ENCODE assay signal across 8 cellular contexts in genomic region chr15:98648654-98649537, GRCh38. TPM values are rescaled to one million over a fixed set of nuclear protein-coding genes. Genes with fewer than 3 reads are reported as not detected.
DNase-seq lines count a peak whose midpoint lies in the region; ATAC-seq and TF ChIP-seq lines count a peak whose summit lies in the region.

No MANE protein-coding gene starts in this region.

- CTCF ChIA-PET in Caco-2 (lab: Charles Lee), result interaction anchor here (1.0 kb wide), 1 partner anchor 130 kb away, joined by 3 read pairs; no protein-coding TSS in a partner anchor

- TF ChIP-seq CTCF in Caco-2 (IDR thresholded peaks at IDR 0.05; ENCODE audit: insufficient read depth in 1 of 2, low read depth in 1 of 2, low read length in 1 of 2, severe bottlenecking in 1 of 2, unreplicated experiment in 1 of 2), result no peak
- no peak for TF ChIP-seq CTCF in GM20000 (IDR thresholded peaks at IDR 0.05; ENCODE audit: extremely low read depth, missing control alignments)
- TF ChIP-seq CTCF in VCaP (conservative IDR thresholded peaks at IDR 0.05), result no peak
- TF ChIP-seq CTCF in chondrocyte (IDR thresholded peaks at IDR 0.05), result peak; percentile 38

- no peaks in the 10 kb centered on the region for H3K9me3 ChIP-seq in Caco-2

- H3K4me1 Mint-ChIP-seq in Caco-2 (ENCODE audit: low read depth, unreplicated experiment) (peaks cover 13% of the 10 kb centered on the region), chondrocyte (ENCODE audit: low read depth) (peaks cover 30% of the 10 kb centered on the region)

- intact Hi-C loops in Caco-2 (cut with micrococcal nuclease; ENCODE audit: unreplicated experiment), result loop anchor here (5.0 kb wide), 3 partner anchors 37 to 218 kb away; no protein-coding TSS in a partner anchor
- intact Hi-C loops in left colon (cut with DNase I, micrococcal nuclease), result no loop called here

- H3K9me3 Mint-ChIP-seq in Caco-2 (ENCODE audit: unreplicated experiment) (no peaks in the 10 kb centered on the region), chondrocyte (ENCODE audit: low read depth) (no peaks in the 10 kb centered on the region)

- no peaks in the 10 kb centered on the region for H3K27me3 ChIP-seq in Caco-2 (replicated peaks; ENCODE audit: control insufficient read depth, insufficient read depth, low read length)

- BruUV-seq in Caco-2 (replicated peaks; lab: Mats Ljungman, UMichigan), result no TSS peak

- peak in 1 of 2 experiments; percentile 52 for DNase-seq in Caco-2
- peak; percentile 71 for DNase-seq in GM20000 (ENCODE audit: low spot score)
- DNase-seq in HK-2 (ENCODE audit: unreplicated experiment), result peak; percentile 45
- DNase-seq in chondrocyte (ENCODE audit: low spot score), result no peak
- peak; percentile 37 to 63 for DNase-seq in left colon
- peak; percentile 35 for DNase-seq in stimulated activated CD4-positive, alpha-beta T cell treated with anti-CD3 and anti-CD28 coated beads, Interleukin-4, amount 100 ng/mL, for 24 hours
- DNase-seq in HPDE6-E6E7 (ENCODE audit: extremely low spot score), result no peak

- H3K36me3 ChIP-seq in Caco-2 (ENCODE audit: control insufficient read depth, insufficient read depth, low read length), result no peaks in the 10 kb centered on the region

- H3K4me1 ChIP-seq in Caco-2, result peaks cover 17% of the 10 kb centered on the region

- H3K4me3 ChIP-seq in Caco-2 (ENCODE audit: low read depth, low read length), result peak overlapping the region; percentile 83

- H3K27me3 Mint-ChIP-seq in Caco-2 (ENCODE audit: insufficient read depth, unreplicated experiment) (no peaks in the 10 kb centered on the region), chondrocyte (ENCODE audit: low read depth) (peaks cover 13% of the 10 kb centered on the region)

- POLR2A ChIA-PET in Caco-2 (lab: Charles Lee), result interaction anchor here (0.6 kb wide), 2 partner anchors 79 to 1690 kb away, joined by 4 to 8 read pairs; no protein-coding TSS in a partner anchor

- ATAC-seq in left colon, result peak; percentile 15

- H3K27ac Mint-ChIP-seq in Caco-2 (ENCODE audit: unreplicated experiment) (peak overlapping the region; percentile 91), chondrocyte (ENCODE audit: unreplicated experiment) (peak overlapping the region; percentile 92)

- peak overlapping the region; percentile 93 for H3K4me3 Mint-ChIP-seq in Caco-2 (ENCODE audit: unreplicated experiment)
- H3K4me3 Mint-ChIP-seq in chondrocyte (ENCODE audit: unreplicated experiment), result peak overlapping the region; percentile 94

- peaks cover 15% of the 10 kb centered on the region for H3K36me3 Mint-ChIP-seq in Caco-2 (ENCODE audit: insufficient read depth, unreplicated experiment)
- peaks cover 5% of the 10 kb centered on the region for H3K36me3 Mint-ChIP-seq in chondrocyte (ENCODE audit: low read depth)

- peak overlapping the region; percentile 100 for H3K27ac ChIP-seq in VCaP

RNA-seq across cellular contexts. Expression of gene IGF1R, which starts 0.6 kb away (rescaled TPM):
- total RNA-seq in Caco-2 (2022) (51.6 and 57.4 TPM in 2 replicates), chondrocyte (110 to 119 TPM (median 119 TPM) in 3 replicates), left colon (10 to 100 TPM; 40.2 to 42.0 TPM)

Comparison
In these comparisons a context has a peak if more than half of its experiments do, and no peak if none do; other contexts are left out.
1. DNase-seq: peak in GM20000 (single experiment), HK-2 (single experiment), left colon (2 of 2) and stimulated activated CD4-positive, alpha-beta T cell treated with anti-CD3 and anti-CD28 coated beads, Interleukin-4, amount 100 ng/mL, for 24 hours (single experiment); none in chondrocyte (single experiment) and HPDE6-E6E7 (single experiment).